21 cellular contexts compared by ENCODE assay signal in genomic region chr21:44903689-44904088, GRCh38. TPM values are rescaled to one million over a fixed set of nuclear protein-coding genes. Genes with fewer than 3 reads are reported as not detected.
"Had no signal": no experiment of that assay in that cellular context is flagged by ENCODE, and none has a peak within 500 bp of the region (broad histone marks: within the 10 kb centered on the region; RNA-seq: fewer than 3 reads in every experiment).

No MANE protein-coding gene starts in this region.

- H3K27ac ChIP-seq: ascending aorta, brain microvascular endothelial cell, dorsolateral prefrontal cortex, esophagus squamous epithelium, gastroesophageal sphincter, SK-N-MC, thyroid gland had no signal

- H3K27ac Mint-ChIP-seq: activated CD4-positive, alpha-beta memory T cell treated with anti-CD3 and anti-CD28 coated beads for 36 hours; activated T-cell treated with anti-CD3 and anti-CD28 coated beads, Interleukin-2, amount 50 U/mL, for 72 hours had no signal

- H3K9me3 Mint-ChIP-seq: activated CD4-positive, alpha-beta memory T cell treated with anti-CD3 and anti-CD28 coated beads for 36 hours; activated T-cell treated with anti-CD3 and anti-CD28 coated beads, Interleukin-2, amount 50 U/mL, for 72 hours; memory B cell; stimulated activated naive CD8-positive, alpha-beta T cell treated with anti-CD3 and anti-CD28 coated beads, Interleukin-15, Interleukin-2, amounts not matched to agents 100 ng/mL and 50 ng/mL, for 24 hours had no signal

- H3K27me3 ChIP-seq: ascending aorta, gastroesophageal sphincter, thyroid gland had no signal

- H3K9me3 ChIP-seq: ascending aorta, esophagus squamous epithelium, gastroesophageal sphincter, heart right ventricle, thyroid gland had no signal

- ATAC-seq: activated T-cell treated with anti-CD3 and anti-CD28 coated beads, Interleukin-2, amount 50 U/mL, for 72 hours; gastroesophageal sphincter; heart right ventricle had no signal

- H3K36me3 ChIP-seq: ascending aorta, brain microvascular endothelial cell, gastroesophageal sphincter, thyroid gland had no signal

- DNase-seq: activated CD4-positive, alpha-beta memory T cell treated with anti-CD3 and anti-CD28 coated beads for 36 hours; activated CD4-positive, alpha-beta T cell treated with anti-CD3 and anti-CD28 coated beads for 48 hours; activated effector memory CD4-positive, alpha-beta T cell treated with Interleukin-2 at 50 U/mL for 16 hours; activated naive CD4-positive, alpha-beta T cell treated with anti-CD3 and anti-CD28 coated beads, Interleukin-2, amount 50 U/mL, for 16 hours; activated T-cell treated with anti-CD3 and anti-CD28 coated beads, Interleukin-2, amount 50 U/mL, for 72 hours; brain microvascular endothelial cell; central memory CD4-positive, alpha-beta T cell; dorsolateral prefrontal cortex; esophagus squamous epithelium; kidney glomerular epithelial cell; stimulated activated CD4-positive, alpha-beta T cell treated with anti-CD3 and anti-CD28 coated beads, Interleukin-4, amount 100 ng/mL, for 4 hours; substantia nigra; SW 1271; thyroid gland had no signal

- H3K27me3 Mint-ChIP-seq: activated CD4-positive, alpha-beta memory T cell treated with anti-CD3 and anti-CD28 coated beads for 36 hours; memory B cell; stimulated activated naive CD8-positive, alpha-beta T cell treated with anti-CD3 and anti-CD28 coated beads, Interleukin-15, Interleukin-2, amounts not matched to agents 100 ng/mL and 50 ng/mL, for 24 hours had no signal

- H3K4me3 Mint-ChIP-seq: activated CD4-positive, alpha-beta memory T cell treated with anti-CD3 and anti-CD28 coated beads for 36 hours; activated T-cell treated with anti-CD3 and anti-CD28 coated beads, Interleukin-2, amount 50 U/mL, for 72 hours; memory B cell; stimulated activated naive CD8-positive, alpha-beta T cell treated with anti-CD3 and anti-CD28 coated beads, Interleukin-15, Interleukin-2, amounts not matched to agents 100 ng/mL and 50 ng/mL, for 24 hours had no signal

- H3K4me3 ChIP-seq: ascending aorta, dorsolateral prefrontal cortex, esophagus squamous epithelium, gastroesophageal sphincter, heart right ventricle, SK-N-MC, thyroid gland had no signal

RNA-seq across cellular contexts. Expression of gene ITGB2, which starts 17.0 kb away (rescaled TPM):
- polyA plus RNA-seq: neural cell had no signal
